12 cellular contexts compared by ENCODE assay signal in genomic region chr9:117777823-117778222, GRCh38.
DNase-seq lines count a peak whose midpoint lies in the region; ATAC-seq and TF ChIP-seq lines count a peak whose summit lies in the region.
"Had no signal": no experiment of that assay in that cellular context is flagged by ENCODE, and none has a peak within 500 bp of the region (broad histone marks: within the 10 kb centered on the region; RNA-seq: fewer than 3 reads in every experiment).

No MANE protein-coding gene starts in this region.

- H3K27ac ChIP-seq in testis = no peak overlapping the region
- H3K27ac ChIP-seq: dorsolateral prefrontal cortex, foreskin keratinocyte had no signal

- no peaks in the 10 kb centered on the region for H3K36me3 ChIP-seq in testis (ENCODE audit: low read depth, missing control alignments)

- no peaks in the 10 kb centered on the region for H3K9me3 ChIP-seq in testis

- peak; percentile 46 to 61 for DNase-seq in AML-193 (lab: John Stamatoyannopoulos, UW)
- DNase-seq in SKM-1 (lab: John Stamatoyannopoulos, UW; ENCODE audit: unreplicated experiment) = peak; percentile 48
- no peak for DNase-seq in testis
- no peak for DNase-seq in NCI-H524 treated with DMSO at 0.1 percent for 48 hours (lab: John Stamatoyannopoulos, UW)
- DNase-seq in NCI-H1436 treated with DMSO at 0.1 percent for 48 hours (lab: John Stamatoyannopoulos, UW) = no peak
- DNase-seq: dorsolateral prefrontal cortex, foreskin keratinocyte, GF-D8, left cardiac atrium had no signal

- H3K4me3 ChIP-seq in testis = no peak overlapping the region
- H3K4me3 ChIP-seq: dorsolateral prefrontal cortex had no signal

- TF ChIP-seq POLR2A in testis (IDR thresholded peaks at IDR 0.05) = no peak

- ATAC-seq in GM19395 (IDR thresholded peaks at IDR 0.05; ENCODE audit: unreplicated experiment) (peak; percentile 82), HG03139 (IDR thresholded peaks at IDR 0.05; ENCODE audit: unreplicated experiment) (peak; percentile 63), HG03520 (IDR thresholded peaks at IDR 0.05; ENCODE audit: unreplicated experiment) (no peak)
- ATAC-seq: foreskin keratinocyte had no signal

- no peaks in the 10 kb centered on the region for H3K27me3 ChIP-seq in testis
- H3K27me3 ChIP-seq: foreskin keratinocyte had no signal

- no peaks in the 10 kb centered on the region for H3K4me1 ChIP-seq in testis
- H3K4me1 ChIP-seq: foreskin keratinocyte had no signal

- intact Hi-C loops in testis (cut with DNase I; ENCODE audit: low total_unique reads) = no loop called here

- TF ChIP-seq CTCF in testis (IDR thresholded peaks at IDR 0.05) = no peak

Comparison
In these comparisons a context has a peak if more than half of its experiments do, and no peak if none do; other contexts are left out.
1. DNase-seq: peak in AML-193 (2 of 2) and SKM-1 (single experiment); none in testis (single experiment), NCI-H524 treated with DMSO at 0.1 percent for 48 hours (single experiment) and NCI-H1436 treated with DMSO at 0.1 percent for 48 hours (single experiment).